Comparison of ENCODE assay signal across 10 cellular contexts in the genomic region with DNA sequence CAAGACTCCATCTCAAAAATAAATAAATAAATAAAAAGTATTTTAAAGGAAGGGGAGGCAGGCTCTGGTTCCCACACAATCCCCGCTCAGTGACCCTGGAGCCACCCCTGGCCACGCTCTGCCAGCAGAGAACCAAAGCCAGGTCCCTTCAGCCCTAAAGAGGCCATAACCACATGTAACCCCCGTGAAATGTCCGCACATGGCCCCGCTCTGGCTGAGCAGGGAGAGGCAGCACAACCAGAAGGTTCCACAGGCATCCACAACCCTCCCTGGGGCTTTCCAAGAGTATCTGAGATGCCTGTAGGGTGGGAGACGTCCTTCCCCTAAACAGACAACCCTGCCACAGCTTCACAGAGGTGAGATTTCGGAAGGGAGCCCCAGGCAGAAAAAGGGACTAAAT. TPM values are rescaled to one million over a fixed set of nuclear protein-coding genes. Genes with fewer than 3 reads are reported as not detected.
DNase-seq lines count a peak whose midpoint lies in the region; ATAC-seq, FAIRE-seq and TF ChIP-seq lines count a peak whose summit lies in the region.
"Had no signal": no experiment of that assay in that cellular context is flagged by ENCODE, and none has a peak within 500 bp of the region (broad histone marks: within the 10 kb centered on the region; RNA-seq: fewer than 3 reads in every experiment).

No MANE protein-coding gene starts in this region.

- dilution Hi-C loops in keratinocyte (cut with MboI; ENCODE audit: extremely low pct_ligation_motif_present, low sequenced_read_pairs), result no loop called here

- peaks cover 31% of the 10 kb centered on the region for H4K20me1 ChIP-seq in SK-N-SH (ENCODE audit: insufficient read depth)
- H4K20me1 ChIP-seq in keratinocyte (ENCODE audit: control insufficient read depth, extremely low read depth, insufficient read depth, low read length), result peaks cover 26% of the 10 kb centered on the region

- DNase-seq in SK-N-SH (peak; percentile 54), keratinocyte (ENCODE audit: low read depth, low spot score) (no peak), suprapubic skin (ENCODE audit: low spot score in 2 of 2) (peak in 1 of 2 donors; percentile 68), GDM1 (lab: John Stamatoyannopoulos, UW) (no peak), NCI-H1694 (lab: John Stamatoyannopoulos, UW) (no peak), thyroid gland (no peak)
- no peak for DNase-seq in activated naive CD8-positive, alpha-beta T cell treated with anti-CD3 and anti-CD28 coated beads for 36 hours
- DNase-seq: T-helper 9 cell had no signal

- peaks cover 35% of the 10 kb centered on the region for H3K4me1 Mint-ChIP-seq in activated naive CD8-positive, alpha-beta T cell treated with anti-CD3 and anti-CD28 coated beads for 36 hours

- peaks cover 31% of the 10 kb centered on the region for H3K36me3 Mint-ChIP-seq in activated naive CD8-positive, alpha-beta T cell treated with anti-CD3 and anti-CD28 coated beads for 36 hours

- peaks cover 10% of the 10 kb centered on the region for H3K9me1 ChIP-seq in keratinocyte (ENCODE audit: control insufficient read depth, extremely low read depth, insufficient read depth, low read length)

- H3K27ac ChIP-seq in SK-N-SH (ENCODE audit: low read depth in 2 of 2, low read length in 1 of 2) (peak overlapping the region in 1 of 2 experiments; percentile 56; a peak in 1 of 4 replicates), keratinocyte (ENCODE audit: control insufficient read depth, insufficient read depth, low read length) (peak overlapping the region; percentile 40), suprapubic skin (no peak overlapping the region), thyroid gland (no peak overlapping the region)

- no peak for TF ChIP-seq POLR2A in suprapubic skin (IDR thresholded peaks at IDR 0.05)
- TF ChIP-seq POLR2A in thyroid gland (IDR thresholded peaks at IDR 0.05), result no peak

- H3K27me3 ChIP-seq in SK-N-SH (ENCODE audit: insufficient read depth), result no peaks in the 10 kb centered on the region
- no peaks in the 10 kb centered on the region for H3K27me3 ChIP-seq in keratinocyte (ENCODE audit: control insufficient read depth, extremely low read depth, insufficient read depth, low read length)
- no peaks in the 10 kb centered on the region for H3K27me3 ChIP-seq in suprapubic skin
- H3K27me3 ChIP-seq in thyroid gland, result no peaks in the 10 kb centered on the region

- no peaks in the 10 kb centered on the region for H3K9me2 ChIP-seq in SK-N-SH

- no peaks in the 10 kb centered on the region for H3K9me3 ChIP-seq in SK-N-SH
- no peaks in the 10 kb centered on the region for H3K9me3 ChIP-seq in keratinocyte (ENCODE audit: control insufficient read depth, low read depth, low read length)
- H3K9me3 ChIP-seq in suprapubic skin, result no peaks in the 10 kb centered on the region
- H3K9me3 ChIP-seq in thyroid gland, result no peaks in the 10 kb centered on the region

- WGBS in SK-N-SH (ENCODE audit: low lambda C conversion rate), result 88% methylated on average over 7 of the region's 7 CpGs
- 68% methylated on average over 6 of the region's 7 CpGs for whole genome bisulfite sequencing in suprapubic skin
- 75 to 80% methylated on average over 5 to 7 of the region's 7 CpGs for WGBS in thyroid gland, 2 donors

- TF ChIP-seq RAD21 in SK-N-SH (IDR thresholded peaks at IDR 0.05; ENCODE audit: low read length), result no peak

- H3K9ac ChIP-seq in SK-N-SH, result peak overlapping the region; percentile 98
- peak overlapping the region; percentile 95 for H3K9ac ChIP-seq in keratinocyte (ENCODE audit: control insufficient read depth, extremely low read depth, insufficient read depth, low read length)

- peaks cover 0 to 2% of the 10 kb centered on the region in 2 experiments for H3K36me3 ChIP-seq in SK-N-SH (replicated peaks in 1 of 2; ENCODE audit: control insufficient read depth in 1 of 2, insufficient read depth in 2 of 2, low read length in 1 of 2)
- peaks cover 0 to 16% of the 10 kb centered on the region in 2 experiments for H3K36me3 ChIP-seq in keratinocyte (ENCODE audit: control insufficient read depth in 2 of 2, extremely low read depth in 1 of 2, insufficient read depth in 2 of 2, low read length in 2 of 2)
- no peaks in the 10 kb centered on the region for H3K36me3 ChIP-seq in suprapubic skin
- no peaks in the 10 kb centered on the region for H3K36me3 ChIP-seq in thyroid gland

- no peak for ATAC-seq in SK-N-SH treated with all-trans-retinoic acid at 6 μM for 48 hours

- H3K27me3 Mint-ChIP-seq in activated naive CD8-positive, alpha-beta T cell treated with anti-CD3 and anti-CD28 coated beads for 36 hours, result no peaks in the 10 kb centered on the region

- intact Hi-C loops in thyroid gland (cut with DNase I), result loop anchor here (5.0 kb wide), 1 partner anchor 134 kb away; a partner anchor contains a TSS

- peak overlapping the region; percentile 90 for H3K4me3 Mint-ChIP-seq in activated naive CD8-positive, alpha-beta T cell treated with anti-CD3 and anti-CD28 coated beads for 36 hours

- FAIRE-seq in keratinocyte (lab: Jason Lieb, UNC), result no peak
- FAIRE-seq: A204.1 had no signal

- H2AFZ ChIP-seq in SK-N-SH (ENCODE audit: low read depth) (no peak overlapping the region), keratinocyte (ENCODE audit: control insufficient read depth, low read length) (no peak overlapping the region)

- peak overlapping the region; percentile 100 for H3K4me2 ChIP-seq in SK-N-SH
- H3K4me2 ChIP-seq in keratinocyte (ENCODE audit: control insufficient read depth, extremely low read depth, insufficient read depth, low read depth, low read length), result peak overlapping the region; percentile 91

- H3K4me3 ChIP-seq in SK-N-SH (ENCODE audit: low read depth in 2 of 2, low read length in 1 of 2) (peak overlapping the region; percentile 98 to 99), keratinocyte (ENCODE audit: control insufficient read depth in 2 of 3, extremely low read depth in 1 of 3, insufficient read depth in 2 of 3, low read depth in 1 of 3, low read length in 3 of 3) (peak overlapping the region; percentile 79 to 97 (median 81)), suprapubic skin (peak overlapping the region; percentile 97), thyroid gland (replicated peaks in 1 of 3) (peak overlapping the region in 1 of 3 donors; percentile 100)

- H3K4me1 ChIP-seq in SK-N-SH (ENCODE audit: control insufficient read depth in 1 of 2, insufficient read depth in 2 of 2, low read depth in 1 of 2, low read length in 1 of 2) (peaks cover 18 to 30% of the 10 kb centered on the region in 2 experiments), keratinocyte (ENCODE audit: control insufficient read depth, extremely low read depth, insufficient read depth, low read length) (peaks cover 23% of the 10 kb centered on the region), suprapubic skin (peaks cover 40% of the 10 kb centered on the region), thyroid gland (peaks cover 34 to 40% of the 10 kb centered on the region in 2 donors)

- no peaks in the 10 kb centered on the region for H3K9me3 Mint-ChIP-seq in activated naive CD8-positive, alpha-beta T cell treated with anti-CD3 and anti-CD28 coated beads for 36 hours

- H3F3A ChIP-seq in SK-N-SH (replicated peaks; ENCODE audit: insufficient read depth), result peaks cover 7% of the 10 kb centered on the region

- CTCF ChIA-PET in SK-N-SH (lab: Yijun Ruan, JAX), result interaction anchor here (1.7 kb wide), 1 partner anchor 77 kb away, joined by 3 read pairs; no protein-coding TSS in a partner anchor

- no peak for TF ChIP-seq CTCF in SK-N-SH (IDR thresholded peaks at IDR 0.05)
- no peak for TF ChIP-seq CTCF in keratinocyte (optimal IDR thresholded peaks at IDR 0.05 in 1 of 3, IDR thresholded peaks at IDR 0.05 in 1 of 3, conservative IDR thresholded peaks at IDR 0.05 in 1 of 3; ENCODE audit: extremely low read depth in 1 of 3, insufficient read depth in 2 of 3, low read length in 3 of 3)
- TF ChIP-seq CTCF in suprapubic skin (IDR thresholded peaks at IDR 0.05), result no peak
- no peak for TF ChIP-seq CTCF in thyroid gland (IDR thresholded peaks at IDR 0.05)

- no peak for TF ChIP-seq EP300 in SK-N-SH (IDR thresholded peaks at IDR 0.05; ENCODE audit: borderline replicate concordance in 1 of 2, low read depth in 1 of 2, low read length in 1 of 2)
- no peak for TF ChIP-seq EP300 in suprapubic skin (IDR thresholded peaks at IDR 0.05)

- peaks cover 68% of the 10 kb centered on the region for H3K79me2 ChIP-seq in SK-N-SH (ENCODE audit: insufficient read depth)
- H3K79me2 ChIP-seq in keratinocyte (ENCODE audit: control insufficient read depth, insufficient read depth, low read length), result peaks cover 57% of the 10 kb centered on the region

- H3K27ac Mint-ChIP-seq in activated naive CD8-positive, alpha-beta T cell treated with anti-CD3 and anti-CD28 coated beads for 36 hours, result peak overlapping the region; percentile 83

- POLR2A ChIA-PET in SK-N-SH (lab: Yijun Ruan, JAX), result no interaction called here

RNA-seq across cellular contexts. Expression of a gene that starts 1.4 kb away (rescaled TPM):
- polyA plus RNA-seq in SK-N-SH (2012; rRNA removed) (659 and 713 TPM in 2 replicates), keratinocyte (295 to 451 TPM (median 325 TPM) in 3 replicates)
- polyA plus RNA-seq in SK-N-SH (2012; cell fraction: cytosol; rRNA removed), result 317 and 453 TPM in 2 replicates
- polyA plus RNA-seq in SK-N-SH (2012; cell fraction: nucleus; rRNA removed), result 442 and 463 TPM in 2 replicates
- total RNA-seq in activated naive CD8-positive, alpha-beta T cell treated with anti-CD3 and anti-CD28 coated beads for 36 hours, result 100 to 1,000 TPM; 342 to 350 TPM
- 343 TPM for polyA plus RNA-seq in keratinocyte (2011; ENCODE audit: low read depth)
- polyA plus RNA-seq in keratinocyte (2011; cell fraction: cytosol; rRNA removed), result 346 and 552 TPM in 2 replicates
- polyA plus RNA-seq in keratinocyte (2011; cell fraction: nucleus; rRNA removed), result 224 and 326 TPM in 2 replicates
- 371 and 391 TPM in 2 replicates for polyA plus RNA-seq in keratinocyte (2012; ENCODE audit: low replicate concordance)
- 457 to 846 TPM (median 598 TPM) in 3 replicates for polyA minus RNA-seq in keratinocyte
- 776 TPM for polyA minus RNA-seq in keratinocyte (2011; cell fraction: cytosol; rRNA and poly(A)+ RNA removed)
- 151 and 170 TPM in 2 replicates for polyA minus RNA-seq in keratinocyte (2011; cell fraction: nucleus; rRNA and poly(A)+ RNA removed)
- total RNA-seq in suprapubic skin (100 to 1,000 TPM; 284 to 385 (median 362) TPM), thyroid gland (100 to 1,000 TPM; 378 to 457 (median 410) TPM)

RNA-seq across cellular contexts. Expression of a gene that starts 22.0 kb away (rescaled TPM):
- polyA plus RNA-seq in SK-N-SH (2012; rRNA removed) (28.6 and 42.9 TPM in 2 replicates), keratinocyte (8.2 to 11.9 TPM (median 10.0 TPM) in 3 replicates)
- polyA plus RNA-seq in SK-N-SH (2012; cell fraction: cytosol; rRNA removed), result 17.8 and 24.9 TPM in 2 replicates
- 107 and 195 TPM in 2 replicates for polyA plus RNA-seq in SK-N-SH (2012; cell fraction: nucleus; rRNA removed)
- total RNA-seq in activated naive CD8-positive, alpha-beta T cell treated with anti-CD3 and anti-CD28 coated beads for 36 hours, result 10 to 100 TPM; 24.4 to 26.1 TPM
- 8.0 TPM for polyA plus RNA-seq in keratinocyte (2011; ENCODE audit: low read depth)
- 4.4 and 10.2 TPM in 2 replicates for polyA plus RNA-seq in keratinocyte (2011; cell fraction: cytosol; rRNA removed)
- 21.2 and 27.6 TPM in 2 replicates for polyA plus RNA-seq in keratinocyte (2011; cell fraction: nucleus; rRNA removed)
- polyA plus RNA-seq in keratinocyte (2012; ENCODE audit: low replicate concordance), result 12.5 and 16.4 TPM in 2 replicates
- 0.99 to 7.7 TPM (median 1.2 TPM) in 3 replicates for polyA minus RNA-seq in keratinocyte
- polyA minus RNA-seq in keratinocyte (2011; cell fraction: cytosol; rRNA and poly(A)+ RNA removed), result 7.7 TPM
- polyA minus RNA-seq in keratinocyte (2011; cell fraction: nucleus; rRNA and poly(A)+ RNA removed), result 2.4 and 2.8 TPM in 2 replicates
- total RNA-seq in suprapubic skin (10 to 100 TPM; 10.6 to 32.3 (median 17.1) TPM), thyroid gland (10 to 100 TPM in 3 of 4 donors, 1 to 10 TPM in 1; 8.3 to 26.5 (median 13.6) TPM)

RNA-seq across cellular contexts. Expression of a gene that starts 28.0 kb away (rescaled TPM):
- 70.3 and 75.3 TPM in 2 replicates for polyA plus RNA-seq in SK-N-SH (2012; rRNA removed)
- 27.2 and 49.1 TPM in 2 replicates for polyA plus RNA-seq in SK-N-SH (2012; cell fraction: cytosol; rRNA removed)
- polyA plus RNA-seq in SK-N-SH (2012; cell fraction: nucleus; rRNA removed), result 185 and 306 TPM in 2 replicates
- 10 to 100 TPM; 75.0 to 82.4 TPM for total RNA-seq in activated naive CD8-positive, alpha-beta T cell treated with anti-CD3 and anti-CD28 coated beads for 36 hours
- polyA plus RNA-seq in keratinocyte, result 28.4 to 53.7 TPM (median 49.3 TPM) in 3 replicates
- 23.9 TPM for polyA plus RNA-seq in keratinocyte (2011; ENCODE audit: low read depth)
- polyA plus RNA-seq in keratinocyte (2011; cell fraction: cytosol; rRNA removed), result 22.0 and 52.1 TPM in 2 replicates
- polyA plus RNA-seq in keratinocyte (2011; cell fraction: nucleus; rRNA removed), result 47.4 and 62.3 TPM in 2 replicates
- 34.4 and 51.8 TPM in 2 replicates for polyA plus RNA-seq in keratinocyte (2012; ENCODE audit: low replicate concordance)
- polyA minus RNA-seq in keratinocyte, result 19.2 to 36.3 TPM (median 26.1 TPM) in 3 replicates
- polyA minus RNA-seq in keratinocyte (2011; cell fraction: cytosol; rRNA and poly(A)+ RNA removed), result 48.9 TPM
- 9.9 and 18.3 TPM in 2 replicates for polyA minus RNA-seq in keratinocyte (2011; cell fraction: nucleus; rRNA and poly(A)+ RNA removed)
- total RNA-seq in suprapubic skin, result 100 to 1,000 TPM in 3 of 4 donors, 10 to 100 TPM in 1; 99.3 to 161 (median 119) TPM
- 100 to 1,000 TPM in 1 of 4 donors, 10 to 100 TPM in 3; 23.5 to 125 (median 87.5) TPM for total RNA-seq in thyroid gland

RNA-seq across cellular contexts. Expression of a gene that starts 58.9 kb away (rescaled TPM):
- 717 and 742 TPM in 2 replicates for polyA plus RNA-seq in SK-N-SH (2012; rRNA removed)
- 457 and 681 TPM in 2 replicates for polyA plus RNA-seq in SK-N-SH (2012; cell fraction: cytosol; rRNA removed)
- 521 and 537 TPM in 2 replicates for polyA plus RNA-seq in SK-N-SH (2012; cell fraction: nucleus; rRNA removed)
- total RNA-seq in activated naive CD8-positive, alpha-beta T cell treated with anti-CD3 and anti-CD28 coated beads for 36 hours, result 100 to 1,000 TPM; 294 to 304 TPM
- polyA plus RNA-seq in keratinocyte, result 412 to 877 TPM (median 450 TPM) in 3 replicates
- polyA plus RNA-seq in keratinocyte (2011; ENCODE audit: low read depth), result 259 TPM
- polyA plus RNA-seq in keratinocyte (2011; cell fraction: cytosol; rRNA removed), result 279 and 743 TPM in 2 replicates
- 254 and 303 TPM in 2 replicates for polyA plus RNA-seq in keratinocyte (2011; cell fraction: nucleus; rRNA removed)
- 421 and 447 TPM in 2 replicates for polyA plus RNA-seq in keratinocyte (2012; ENCODE audit: low replicate concordance)
- 198 to 329 TPM (median 216 TPM) in 3 replicates for polyA minus RNA-seq in keratinocyte
- polyA minus RNA-seq in keratinocyte (2011; cell fraction: cytosol; rRNA and poly(A)+ RNA removed), result 557 TPM
- polyA minus RNA-seq in keratinocyte (2011; cell fraction: nucleus; rRNA and poly(A)+ RNA removed), result 106 and 141 TPM in 2 replicates
- 100 to 1,000 TPM; 384 to 510 (median 421) TPM for total RNA-seq in suprapubic skin
- total RNA-seq in thyroid gland, result 100 to 1,000 TPM; 157 to 385 (median 283) TPM
